ENCODE assay signal across 15 cellular contexts in the genomic region with DNA sequence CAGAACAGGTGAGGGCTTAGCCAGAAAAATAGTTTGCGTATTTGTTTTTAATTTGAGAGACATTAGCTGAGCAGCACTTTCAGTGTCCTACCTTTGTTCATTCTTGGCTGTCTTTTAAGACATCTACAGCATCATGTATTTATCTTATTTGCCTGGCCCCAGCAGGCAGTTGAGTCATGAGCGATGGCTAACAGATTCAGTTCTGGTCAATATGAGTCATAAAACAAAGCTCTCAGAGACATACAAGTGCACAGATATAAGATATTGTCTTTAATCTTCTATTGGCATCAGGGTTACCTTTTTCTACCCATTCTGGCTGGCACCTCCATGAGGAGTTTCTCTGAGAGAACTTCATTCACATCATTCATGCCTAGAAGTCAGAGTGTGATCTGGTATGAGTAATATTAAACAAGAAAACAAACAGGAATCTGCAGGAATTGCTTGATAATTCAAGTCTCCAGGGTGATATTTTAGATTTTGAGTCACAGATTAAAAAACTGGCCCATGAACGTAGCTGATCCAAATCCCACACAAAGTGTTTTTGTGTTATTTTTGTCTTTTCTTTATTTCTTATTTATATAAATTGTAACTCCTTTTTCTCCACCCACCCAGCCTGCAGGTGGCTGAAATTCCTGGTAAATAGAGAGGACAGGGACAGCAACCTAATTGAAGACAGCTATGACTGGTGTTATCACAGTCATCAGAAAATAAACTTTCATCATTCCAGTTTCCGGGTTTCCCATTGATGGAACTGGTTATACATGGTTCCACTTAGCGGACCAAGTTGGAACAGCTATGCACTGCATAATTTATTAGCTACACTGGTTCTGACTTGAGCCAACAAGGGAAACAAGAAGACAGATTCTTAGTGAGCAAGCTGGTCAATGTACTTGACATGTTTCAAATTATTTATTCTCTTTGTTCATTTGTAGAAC. TPM values are rescaled to one million over a fixed set of nuclear protein-coding genes. Genes with fewer than 3 reads are reported as not detected.
DNase-seq lines count a peak whose midpoint lies in the region; ATAC-seq and TF ChIP-seq lines count a peak whose summit lies in the region.
"Had no signal": no experiment of that assay in that cellular context is flagged by ENCODE, and none has a peak within 500 bp of the region (broad histone marks: within the 10 kb centered on the region; RNA-seq: fewer than 3 reads in every experiment).

No MANE protein-coding gene starts in this region.

- TF ChIP-seq CTCF in epithelial cell of esophagus (IDR thresholded peaks at IDR 0.05; ENCODE audit: insufficient read depth, low read depth, low read length, missing control alignments) (no peak), nephron progenitor cell (IDR thresholded peaks at IDR 0.05) (no peak), testis (IDR thresholded peaks at IDR 0.05) (no peak)

- H3K27ac Mint-ChIP-seq in nephron progenitor cell: no peak overlapping the region
- H3K27ac Mint-ChIP-seq in stimulated activated effector memory CD8-positive, alpha-beta T cell treated with anti-CD3 and anti-CD28 coated beads, Interleukin-12 subunit alpha, Interleukin-12 subunit beta, amount 100 ng/mL, for 72 hours: no peak overlapping the region
- H3K27ac Mint-ChIP-seq: CD4-positive, CD25-positive, alpha-beta regulatory T cell had no signal

- H3K4me3 Mint-ChIP-seq in nephron progenitor cell: no peak overlapping the region
- H3K4me3 Mint-ChIP-seq in stimulated activated effector memory CD8-positive, alpha-beta T cell treated with anti-CD3 and anti-CD28 coated beads, Interleukin-12 subunit alpha, Interleukin-12 subunit beta, amount 100 ng/mL, for 72 hours: no peak overlapping the region
- H3K4me3 Mint-ChIP-seq: CD4-positive, CD25-positive, alpha-beta regulatory T cell had no signal

- H3K27ac ChIP-seq in testis: no peak overlapping the region

- H3K4me3 ChIP-seq in epithelial cell of esophagus (ENCODE audit: low read length) (no peak overlapping the region), testis (no peak overlapping the region)

- H3K27me3 ChIP-seq in testis: no peaks in the 10 kb centered on the region

- 86 to 88% methylated on average over 5 of the region's 5 CpGs for WGBS in testis, 2 donors

- peak; percentile 39 for DNase-seq in EH (ENCODE audit: low read depth)
- DNase-seq in RPMI7951 (ENCODE audit: low read depth): peak; percentile 23
- peak; percentile 85 for DNase-seq in epithelial cell of esophagus (ENCODE audit: low read depth)
- DNase-seq in non-pigmented ciliary epithelial cell (ENCODE audit: low read depth): peak; percentile 78
- no peak for DNase-seq in stimulated activated CD4-positive, alpha-beta T cell treated with anti-CD3 and anti-CD28 coated beads, Interleukin-12 subunit alpha, Interleukin-12 subunit beta, amount 100 ng/mL, for 4 hours
- DNase-seq in nephron progenitor cell: no peak
- DNase-seq in stimulated activated effector memory CD8-positive, alpha-beta T cell treated with anti-CD3 and anti-CD28 coated beads, Interleukin-12 subunit alpha, Interleukin-12 subunit beta, amount 100 ng/mL, for 72 hours (ENCODE audit: low spot score in 2 of 2): no peak
- no peak for DNase-seq in testis
- DNase-seq: CD4-positive, CD25-positive, alpha-beta regulatory T cell; effector memory CD4-positive, alpha-beta T cell; Right ventricle myocardium superior had no signal

- no peaks in the 10 kb centered on the region for H3K4me1 Mint-ChIP-seq in nephron progenitor cell
- no peaks in the 10 kb centered on the region for H3K4me1 Mint-ChIP-seq in stimulated activated effector memory CD8-positive, alpha-beta T cell treated with anti-CD3 and anti-CD28 coated beads, Interleukin-12 subunit alpha, Interleukin-12 subunit beta, amount 100 ng/mL, for 72 hours
- H3K4me1 Mint-ChIP-seq: CD4-positive, CD25-positive, alpha-beta regulatory T cell had no signal

- H3K9me3 Mint-ChIP-seq in nephron progenitor cell: no peaks in the 10 kb centered on the region
- peaks cover 3% of the 10 kb centered on the region for H3K9me3 Mint-ChIP-seq in stimulated activated effector memory CD8-positive, alpha-beta T cell treated with anti-CD3 and anti-CD28 coated beads, Interleukin-12 subunit alpha, Interleukin-12 subunit beta, amount 100 ng/mL, for 72 hours

- no peaks in the 10 kb centered on the region for H3K36me3 ChIP-seq in testis (ENCODE audit: low read depth, missing control alignments)

- H3K9me3 ChIP-seq in testis: no peaks in the 10 kb centered on the region

- H3K27me3 Mint-ChIP-seq in nephron progenitor cell (ENCODE audit: low read depth, poor library complexity): no peaks in the 10 kb centered on the region
- H3K27me3 Mint-ChIP-seq: CD4-positive, CD25-positive, alpha-beta regulatory T cell had no signal

- no peak for ATAC-seq in stimulated activated effector memory CD8-positive, alpha-beta T cell treated with anti-CD3 and anti-CD28 coated beads, Interleukin-12 subunit alpha, Interleukin-12 subunit beta, amount 100 ng/mL, for 72 hours

- H3K36me3 Mint-ChIP-seq in nephron progenitor cell (ENCODE audit: low read depth): no peaks in the 10 kb centered on the region
- H3K36me3 Mint-ChIP-seq in stimulated activated effector memory CD8-positive, alpha-beta T cell treated with anti-CD3 and anti-CD28 coated beads, Interleukin-12 subunit alpha, Interleukin-12 subunit beta, amount 100 ng/mL, for 72 hours: no peaks in the 10 kb centered on the region
- H3K36me3 Mint-ChIP-seq: CD4-positive, CD25-positive, alpha-beta regulatory T cell had no signal

- H3K4me1 ChIP-seq in testis: no peaks in the 10 kb centered on the region

- intact Hi-C loops in testis (cut with DNase I; ENCODE audit: low total_unique reads): no loop called here

- no peak for TF ChIP-seq POLR2A in testis (IDR thresholded peaks at IDR 0.05)

RNA-seq across cellular contexts. Expression of gene PLSCR2, which starts 47.3 kb away (rescaled TPM):
- total RNA-seq in RPMI7951 (2014; rRNA removed; shearing (Covaris generic)): not detected in 2 replicates
- total RNA-seq in testis: 1 to 10 TPM; 6.5 to 9.4 TPM
- polyA plus RNA-seq in testis (ENCODE audit: insufficient read depth, low read depth, low replicate concordance): 34.8 TPM
- total RNA-seq: CD4-positive, CD25-positive, alpha-beta regulatory T cell; mesenteric fat pad; NCI-H460; pulmonary artery endothelial cell; Right ventricle myocardium superior; subcutaneous adipose tissue had no signal

Comparison
In these comparisons a context has a peak if more than half of its experiments do, and no peak if none do; other contexts are left out.
1. DNase-seq: peak in EH (single experiment), RPMI7951 (single experiment), epithelial cell of esophagus (single experiment) and non-pigmented ciliary epithelial cell (single experiment); none in stimulated activated CD4-positive, alpha-beta T cell treated with anti-CD3 and anti-CD28 coated beads, Interleukin-12 subunit alpha, Interleukin-12 subunit beta, amount 100 ng/mL, for 4 hours (single experiment), nephron progenitor cell (single experiment), stimulated activated effector memory CD8-positive, alpha-beta T cell treated with anti-CD3 and anti-CD28 coated beads, Interleukin-12 subunit alpha, Interleukin-12 subunit beta, amount 100 ng/mL, for 72 hours (0 of 2) and testis (single experiment).